8 cellular contexts compared by ENCODE assay signal in genomic region chr6:3230275-3231212, GRCh38. TPM values are rescaled to one million over a fixed set of nuclear protein-coding genes. Genes with fewer than 3 reads are reported as not detected.
A peak's percentile ranks its signal among the peaks of the same experiment; 100 is the strongest.
DNase-seq lines count a peak whose midpoint lies in the region; ATAC-seq and TF ChIP-seq lines count a peak whose summit lies in the region.

No MANE protein-coding gene starts in this region.

- H3K36me3 ChIP-seq in GM23248 (ENCODE audit: low read depth) (no peaks in the 10 kb centered on the region), thyroid gland (no peaks in the 10 kb centered on the region)

- H3K9ac ChIP-seq in GM23248: peak overlapping the region; percentile 84

- intact Hi-C loops in thyroid gland (cut with DNase I): no loop called here

- H3K9me3 ChIP-seq in GM23248 (ENCODE audit: low read depth) (no peaks in the 10 kb centered on the region), thyroid gland (no peaks in the 10 kb centered on the region)

- H2AFZ ChIP-seq in GM23248: peak overlapping the region; percentile 95

- in situ Hi-C loops in GM23248 (cut with MboI): no loop called here

- no peak for ATAC-seq in HG03354 (IDR thresholded peaks at IDR 0.05; ENCODE audit: poor library complexity, severe bottlenecking, unreplicated experiment)
- ATAC-seq in HG03521 (IDR thresholded peaks at IDR 0.05; ENCODE audit: unreplicated experiment): no peak

- peak overlapping the region; percentile 94 for H3K4me2 ChIP-seq in GM23248 (ENCODE audit: unreplicated experiment)

- H3K4me3 ChIP-seq in GM23248 (peak overlapping the region; percentile 82), coronary artery (peak overlapping the region; percentile 78), thyroid gland (replicated peaks in 1 of 3) (peak overlapping the region in 1 of 3 donors; percentile 36)

- peak overlapping the region; percentile 75 for H3K27ac ChIP-seq in GM23248
- H3K27ac ChIP-seq in coronary artery: peak overlapping the region in 1 of 2 donors; percentile 79
- H3K27ac ChIP-seq in thyroid gland: no peak overlapping the region

- no peaks in the 10 kb centered on the region for H3F3A ChIP-seq in GM23248 (ENCODE audit: insufficient read depth)

- WGBS in GM23248 (ENCODE audit: low coverage in 1 of 2, low lambda C conversion rate in 2 of 2, missing lambda C conversion rate in 2 of 2), 2 experiments: 31 to 39% methylated on average over 19 of the region's 19 CpGs
- WGBS in thyroid gland, 2 donors: 18 to 19% methylated on average over 19 of the region's 19 CpGs

- H3K4me1 ChIP-seq in GM23248 (ENCODE audit: insufficient read depth): no peaks in the 10 kb centered on the region
- H3K4me1 ChIP-seq in thyroid gland: peaks cover 44 to 47% of the 10 kb centered on the region in 2 donors

- TF ChIP-seq POLR2A in thyroid gland (IDR thresholded peaks at IDR 0.05): no peak

- H4K20me1 ChIP-seq in GM23248 (ENCODE audit: insufficient read depth): no peaks in the 10 kb centered on the region

- no peaks in the 10 kb centered on the region for H3K9me2 ChIP-seq in GM23248 (ENCODE audit: insufficient read depth)

- TF ChIP-seq CTCF in coronary artery (IDR thresholded peaks at IDR 0.05) (no peak), thyroid gland (IDR thresholded peaks at IDR 0.05) (no peak)

- H3K27me3 ChIP-seq in GM23248 (replicated peaks; ENCODE audit: insufficient read depth): peaks cover 53% of the 10 kb centered on the region
- peaks cover 15% of the 10 kb centered on the region for H3K27me3 ChIP-seq in thyroid gland

- H3K79me2 ChIP-seq in GM23248 (ENCODE audit: insufficient read depth): no peaks in the 10 kb centered on the region

- peak; percentile 47 for DNase-seq in GM23248
- peak; percentile 82 to 84 for DNase-seq in NCI-H524 (lab: John Stamatoyannopoulos, UW)
- DNase-seq in coronary artery (ENCODE audit: low spot score): no peak
- peak; percentile 27 for DNase-seq in middle frontal gyrus (ENCODE audit: extremely low spot score, low spot score)
- no peak for DNase-seq in NK-92 treated with Interleukin-12 subunit alpha and Interleukin-12 subunit beta, amount 100 ng/mL, for 24 hours (lab: John Stamatoyannopoulos, UW)
- no peak for DNase-seq in thyroid gland

RNA-seq across cellular contexts. Expression of gene TUBB2B, which starts 3.1 kb away (rescaled TPM):
- 8.5 and 10.4 TPM in 2 replicates for total RNA-seq in GM23248 (2014; rRNA removed; shearing (Covaris generic))
- polyA plus RNA-seq in GM23248 (2016; fragmentation: Nextera tagmentation; extraction: Ambion mirVana): 8.1 and 9.0 TPM in 2 replicates
- 1 to 10 TPM in 3 of 4 donors, not detected in 1; 1.1 to 6.1 (median 3.5) TPM for total RNA-seq in thyroid gland

RNA-seq across cellular contexts. Expression of gene PSMG4, which starts 28.2 kb away (rescaled TPM):
- total RNA-seq in GM23248 (2014; rRNA removed; shearing (Covaris generic)): 20.0 and 24.5 TPM in 2 replicates
- polyA plus RNA-seq in GM23248 (2016; fragmentation: Nextera tagmentation; extraction: Ambion mirVana): 46.9 and 47.1 TPM in 2 replicates
- total RNA-seq in thyroid gland: 10 to 100 TPM; 19.6 to 41.8 (median 34.4) TPM

Comparison
In these comparisons a context has a peak if more than half of its experiments do, and no peak if none do; other contexts are left out.
1. DNase-seq: peak in GM23248 (single experiment), NCI-H524 (2 of 2) and middle frontal gyrus (single experiment); none in coronary artery (single experiment), NK-92 treated with Interleukin-12 subunit alpha and Interleukin-12 subunit beta, amount 100 ng/mL, for 24 hours (single experiment) and thyroid gland (0 of 2).